Comparison of ENCODE assay signal across 16 cellular contexts in genomic region chr22:24685804-24686203, GRCh38.
DNase-seq lines count a peak whose midpoint lies in the region; ATAC-seq, FAIRE-seq and TF ChIP-seq lines count a peak whose summit lies in the region.
"Had no signal": no experiment of that assay in that cellular context is flagged by ENCODE, and none has a peak within 500 bp of the region (broad histone marks: within the 10 kb centered on the region; RNA-seq: fewer than 3 reads in every experiment).

No MANE protein-coding gene starts in this region.

- H2AFZ ChIP-seq in astrocyte (ENCODE audit: low read depth, low read length), result peak overlapping the region; percentile 54
- H2AFZ ChIP-seq: PC-9 had no signal

- H3K27me3 ChIP-seq in astrocyte (ENCODE audit: insufficient read depth, low read length), result peaks cover 18% of the 10 kb centered on the region

- H3K4me1 Mint-ChIP-seq in astrocyte (ENCODE audit: low read depth, unreplicated experiment) (no peaks in the 10 kb centered on the region), osteocyte (ENCODE audit: unreplicated experiment) (peaks cover 16% of the 10 kb centered on the region)
- H3K4me1 Mint-ChIP-seq: T-cell had no signal

- H3K9me3 ChIP-seq in astrocyte (ENCODE audit: insufficient read depth, low read depth, low read length), result no peaks in the 10 kb centered on the region
- H3K9me3 ChIP-seq: gastrocnemius medialis had no signal

- no peaks in the 10 kb centered on the region for H3K4me1 ChIP-seq in astrocyte (ENCODE audit: insufficient read depth, low read length)
- H3K4me1 ChIP-seq: gastrocnemius medialis had no signal

- no peak overlapping the region for H3K27ac ChIP-seq in astrocyte (ENCODE audit: low read depth, low read length)
- H3K27ac ChIP-seq: gastrocnemius medialis, PC-9 had no signal

- no peaks in the 10 kb centered on the region for H3K79me2 ChIP-seq in astrocyte (ENCODE audit: insufficient read depth, low read length)

- peak overlapping the region; percentile 51 for H3K9ac ChIP-seq in astrocyte (ENCODE audit: low read length)

- H3K4me3 ChIP-seq in astrocyte (ENCODE audit: insufficient read depth, low read depth, low read length), result peak overlapping the region; percentile 25
- H3K4me3 ChIP-seq: gastrocnemius medialis, PC-9 had no signal

- H3K4me3 Mint-ChIP-seq in astrocyte (ENCODE audit: unreplicated experiment), result no peak overlapping the region
- H3K4me3 Mint-ChIP-seq in osteocyte (ENCODE audit: unreplicated experiment), result peak overlapping the region; percentile 32
- H3K4me3 Mint-ChIP-seq: T-cell had no signal

- peak; percentile 70 to 84 for ATAC-seq in left cardiac atrium
- ATAC-seq in HG03354 (IDR thresholded peaks at IDR 0.05; ENCODE audit: poor library complexity, severe bottlenecking, unreplicated experiment), result no peak
- no peak for ATAC-seq in GM18858 (IDR thresholded peaks at IDR 0.05; ENCODE audit: unreplicated experiment)
- ATAC-seq: gastrocnemius medialis, left colon, T-cell had no signal

- intact Hi-C loops in left cardiac atrium (cut with DNase I), result no loop called here

- H3K27ac Mint-ChIP-seq in astrocyte (ENCODE audit: unreplicated experiment) (no peak overlapping the region), osteocyte (ENCODE audit: unreplicated experiment) (no peak overlapping the region)
- H3K27ac Mint-ChIP-seq: T-cell had no signal

- DNase-seq in AG20443 (ENCODE audit: low spot score), result peak; percentile 39
- no peak for DNase-seq in astrocyte (ENCODE audit: low read depth)
- DNase-seq in left cardiac atrium, result peak; percentile 47
- no peak for DNase-seq in osteocyte (ENCODE audit: extremely low spot score, unreplicated experiment)
- DNase-seq in NCI-H82 (lab: John Stamatoyannopoulos, UW), result no peak
- DNase-seq in NCI-H187 (lab: John Stamatoyannopoulos, UW), result no peak
- DNase-seq: activated CD4-positive, CD25-positive, alpha-beta regulatory T cell treated with anti-CD3 and anti-CD28 coated beads, Interleukin-2, amount 50 U/mL, for 72 hours; Calu3; gastrocnemius medialis; left colon; NCI-H1105; NCI-H446 treated with DMSO at 0.1 percent for 48 hours; PC-9; T-cell had no signal

- H3K9me3 Mint-ChIP-seq in astrocyte (ENCODE audit: unreplicated experiment) (no peaks in the 10 kb centered on the region), osteocyte (ENCODE audit: unreplicated experiment) (no peaks in the 10 kb centered on the region)
- H3K9me3 Mint-ChIP-seq: T-cell had no signal

- no peaks in the 10 kb centered on the region for H4K20me1 ChIP-seq in astrocyte (ENCODE audit: insufficient read depth, low read length)

- H3K36me3 Mint-ChIP-seq in astrocyte (ENCODE audit: low read depth, unreplicated experiment) (no peaks in the 10 kb centered on the region), osteocyte (ENCODE audit: unreplicated experiment) (no peaks in the 10 kb centered on the region)
- H3K36me3 Mint-ChIP-seq: T-cell had no signal

- FAIRE-seq in astrocyte (lab: Jason Lieb, UNC), result no peak

- H3K4me2 ChIP-seq in astrocyte (ENCODE audit: low read length), result peak overlapping the region; percentile 75
- H3K4me2 ChIP-seq: PC-9 had no signal

- TF ChIP-seq CTCF in astrocyte (IDR thresholded peaks at IDR 0.05; ENCODE audit: insufficient read depth, low read depth, low read length) (no peak), osteocyte (IDR thresholded peaks at IDR 0.05) (no peak)

- no peaks in the 10 kb centered on the region for H3K36me3 ChIP-seq in astrocyte (ENCODE audit: insufficient read depth, low read length)
- H3K36me3 ChIP-seq: gastrocnemius medialis had no signal

- H3K27me3 Mint-ChIP-seq in astrocyte (ENCODE audit: low read depth, unreplicated experiment) (peaks cover 7% of the 10 kb centered on the region), osteocyte (ENCODE audit: unreplicated experiment) (peaks cover 27% of the 10 kb centered on the region)

Comparison
In these comparisons a context has a peak if more than half of its experiments do, and no peak if none do; other contexts are left out.
1. DNase-seq: peak in AG20443 (single experiment) and left cardiac atrium (single experiment); none in astrocyte (single experiment), osteocyte (single experiment), NCI-H82 (single experiment) and NCI-H187 (0 of 2).
2. ATAC-seq: peak in left cardiac atrium (2 of 2); none in HG03354 (single experiment) and GM18858 (single experiment).